ENCODE assay signal across 17 cellular contexts in genomic region chr12:21851151-21851550, GRCh38.
DNase-seq lines count a peak whose midpoint lies in the region; ATAC-seq, FAIRE-seq and TF ChIP-seq lines count a peak whose summit lies in the region.
"Had no signal": no experiment of that assay in that cellular context is flagged by ENCODE, and none has a peak within 500 bp of the region (broad histone marks: within the 10 kb centered on the region; RNA-seq: fewer than 3 reads in every experiment).

No MANE protein-coding gene starts in this region.

- in situ Hi-C loops in gastrocnemius medialis (cut with MboI; ENCODE audit: low sequenced_read_pairs in 4 of 4): no loop called here

- peak overlapping the region; percentile 67; the same call in 1 of the 2 replicates for H2AFZ ChIP-seq in PC-3 (ENCODE audit: low read length)

- no peak overlapping the region for H3K9ac ChIP-seq in PC-3 (ENCODE audit: low read length)
- H3K9ac ChIP-seq: BLaER1 had no signal

- H3K79me2 ChIP-seq in PC-3 (ENCODE audit: low read length): no peaks in the 10 kb centered on the region

- no peak overlapping the region; the same call in 1 of the 2 replicates for H3K4me2 ChIP-seq in PC-3 (ENCODE audit: low read length)
- H3K4me2 ChIP-seq: BLaER1 had no signal

- intact Hi-C loops in PC-3 (cut with micrococcal nuclease) (loop anchor here (5.0 kb wide), 1 partner anchor 34 kb away; no protein-coding TSS in a partner anchor), gastrocnemius medialis (cut with DNase I; ENCODE audit: low total_unique reads) (no loop called here)

- no peaks in the 10 kb centered on the region for H3F3A ChIP-seq in PC-3 (ENCODE audit: low read length, unreplicated experiment)

- no peaks in the 10 kb centered on the region for H3K9me2 ChIP-seq in PC-3 (replicated peaks; ENCODE audit: low read length)

- peak; percentile 85 for FAIRE-seq in islet of Langerhans (lab: Jason Lieb, UNC)
- FAIRE-seq: A204.1, GM12878, GM19239, HTR-8/SVneo had no signal

- CTCF ChIA-PET in PC-3 (lab: Charles Lee): no interaction called here

- no TSS peak for BruUV-seq in PC-3 (replicated peaks; lab: Mats Ljungman, UMichigan)

- POLR2A ChIA-PET in PC-3 (lab: Charles Lee; ENCODE audit: unreplicated experiment): no interaction called here

- TF ChIP-seq CTCF in PC-3 (conservative IDR thresholded peaks at IDR 0.05; ENCODE audit: low read depth, low read length) (no peak), gastrocnemius medialis (IDR thresholded peaks at IDR 0.05 in 4 of 5, conservative IDR thresholded peaks at IDR 0.05 in 1 of 5) (no peak)

- no peaks in the 10 kb centered on the region for H3K36me3 ChIP-seq in PC-3 (ENCODE audit: low read depth, low read length)
- peaks cover 0 to 32% of the 10 kb centered on the region in 2 donors for H3K36me3 ChIP-seq in gastrocnemius medialis
- H3K36me3 ChIP-seq: BLaER1, HAP-1 had no signal

- H3K4me3 ChIP-seq in PC-3 (ENCODE audit: low read length): no peak overlapping the region
- no peak overlapping the region for H3K4me3 ChIP-seq in gastrocnemius medialis
- H3K4me3 ChIP-seq: BLaER1, GM12878, HAP-1 had no signal

- H3K4me1 ChIP-seq in PC-3 (ENCODE audit: insufficient read depth, low read length): peaks cover 17% of the 10 kb centered on the region
- peaks cover 10 to 15% of the 10 kb centered on the region in 2 donors for H3K4me1 ChIP-seq in gastrocnemius medialis
- H3K4me1 ChIP-seq: BLaER1, HAP-1 had no signal

- no peaks in the 10 kb centered on the region for H4K20me1 ChIP-seq in PC-3 (ENCODE audit: low read length)
- H4K20me1 ChIP-seq: BLaER1 had no signal

- no peaks in the 10 kb centered on the region for H3K27me3 ChIP-seq in PC-3 (ENCODE audit: low read length)
- no peaks in the 10 kb centered on the region for H3K27me3 ChIP-seq in gastrocnemius medialis
- H3K27me3 ChIP-seq: BLaER1 had no signal

- H3K9me3 ChIP-seq in PC-3 (ENCODE audit: low read length): no peaks in the 10 kb centered on the region
- no peaks in the 10 kb centered on the region for H3K9me3 ChIP-seq in gastrocnemius medialis
- H3K9me3 ChIP-seq: BLaER1, HAP-1 had no signal

- no peak overlapping the region for H3K27ac ChIP-seq in PC-3 (ENCODE audit: low read length)
- H3K27ac ChIP-seq in gastrocnemius medialis: peak overlapping the region in 3 of 4 donors; percentile 55 to 62 (median 59)
- H3K27ac ChIP-seq: BLaER1 had no signal

- ATAC-seq in PC-3 (no peak), gastrocnemius medialis (no peak), GM18519 (IDR thresholded peaks at IDR 0.05; ENCODE audit: low FRiP score, unreplicated experiment) (no peak)
- ATAC-seq: GM12878 had no signal

- TF ChIP-seq POLR2A in gastrocnemius medialis (IDR thresholded peaks at IDR 0.05): no peak

- peak; percentile 18 for DNase-seq in ELR (ENCODE audit: low read depth)
- no peak for DNase-seq in PC-3
- DNase-seq in gastrocnemius medialis: no peak
- DNase-seq in activated CD4-positive, CD25-positive, alpha-beta regulatory T cell (lab: John Stamatoyannopoulos, UW): no peak
- no peak for DNase-seq in Kasumi-1 (lab: John Stamatoyannopoulos, UW)
- no peak for DNase-seq in NCI-H510A treated with DMSO at 0.1 percent for 48 hours (lab: John Stamatoyannopoulos, UW)
- DNase-seq: CD4-positive, alpha-beta memory T cell; DMS79 treated with DMSO at 0.1 percent for 48 hours; KBM-7 had no signal
